9 cellular contexts compared by ENCODE assay signal in the genomic region with DNA sequence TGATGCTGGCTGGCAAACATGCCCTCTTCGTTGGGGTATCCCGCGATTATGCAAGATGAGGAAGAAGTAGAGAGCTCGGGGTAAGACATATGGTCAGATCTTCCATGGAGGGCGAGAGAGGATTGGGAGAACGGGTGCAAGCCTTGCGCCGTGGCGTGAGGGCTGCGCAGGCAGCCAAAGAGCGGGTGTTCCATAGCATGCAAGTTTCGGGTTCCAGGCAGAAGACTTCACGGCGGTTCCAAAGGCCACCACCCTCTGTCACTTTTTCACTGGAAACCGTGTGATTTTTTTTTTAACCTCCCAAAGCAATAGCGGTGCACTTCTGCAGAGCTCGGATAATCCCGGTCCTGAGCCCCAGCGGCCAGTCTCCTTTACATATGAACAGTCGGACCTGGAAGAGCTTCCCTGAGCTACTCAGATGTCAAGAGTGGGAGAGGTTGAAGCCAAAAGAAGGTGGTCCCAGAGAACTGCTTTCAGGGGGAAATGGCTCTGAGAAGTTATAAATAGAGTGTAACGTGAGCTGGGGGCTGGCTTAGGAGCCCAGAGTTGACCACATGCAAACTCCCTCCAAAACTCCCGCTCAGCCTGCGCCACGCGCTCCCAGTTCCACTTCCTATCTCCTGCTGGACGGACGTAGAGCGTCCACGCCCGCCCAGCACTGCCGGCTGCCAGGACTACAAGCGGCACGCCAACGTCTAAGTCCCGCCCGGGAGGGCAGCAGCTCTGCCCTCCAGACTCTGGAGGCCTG. TPM values are rescaled to one million over a fixed set of nuclear protein-coding genes. Genes with fewer than 3 reads are reported as not detected.
DNase-seq lines count a peak whose midpoint lies in the region; ATAC-seq and TF ChIP-seq lines count a peak whose summit lies in the region.
"Had no signal": no experiment of that assay in that cellular context is flagged by ENCODE, and none has a peak within 500 bp of the region (broad histone marks: within the 10 kb centered on the region; RNA-seq: fewer than 3 reads in every experiment).

MEOX2 (minus strand) TSS at position 475 of the 748 bp plus-strand sequence; CDS start at position 194, 281 bp downstream.

- H3K36me3 ChIP-seq in SK-N-MC (ENCODE audit: insufficient read depth, low read length) = no peaks in the 10 kb centered on the region

- H3K27me3 Mint-ChIP-seq in osteocyte (ENCODE audit: unreplicated experiment) = peaks cover 6% of the 10 kb centered on the region

- no peak within 1 kb of the TSS for H3K9ac ChIP-seq in SK-N-MC (ENCODE audit: insufficient read length)

- intact Hi-C loops in Right ventricle myocardium inferior (cut with DNase I) = loop anchor here (2.0 to 5.0 kb wide), 5 partner anchors 36 to 384 kb away; no protein-coding TSS in a partner anchor

- H3K4me3 ChIP-seq in SK-N-MC = peak within 1 kb of the TSS; percentile 81

- no peak for TF ChIP-seq CTCF in osteocyte (IDR thresholded peaks at IDR 0.05)

- H3K4me1 Mint-ChIP-seq in osteocyte (ENCODE audit: unreplicated experiment) = peaks cover 36% of the 10 kb centered on the region

- in situ Hi-C loops in Caki2 (cut with HindIII; ENCODE audit: low pct_unique_long_range_greater_than_20kb, low sequenced_read_pairs) = no loop called here
- in situ Hi-C loops in ACHN (cut with HindIII; ENCODE audit: low pct_ligation_motif_present, low pct_unique_long_range_greater_than_20kb, low sequenced_read_pairs) = no loop called here

- peak within 1 kb of the TSS; percentile 89 for H3K4me3 Mint-ChIP-seq in osteocyte (ENCODE audit: unreplicated experiment)

- H3K36me3 Mint-ChIP-seq in osteocyte (ENCODE audit: unreplicated experiment) = peaks cover 4% of the 10 kb centered on the region

- no peaks in the 10 kb centered on the region for H3K9me3 ChIP-seq in SK-N-MC (ENCODE audit: low read depth, low read length)

- H3K27ac ChIP-seq in SK-N-MC = no peak within 1 kb of the TSS

- ATAC-seq in Right ventricle myocardium inferior (peak; percentile 93), GM21528 (IDR thresholded peaks at IDR 0.05; ENCODE audit: low FRiP score, unreplicated experiment) (no peak), GM21576 (IDR thresholded peaks at IDR 0.05; ENCODE audit: unreplicated experiment) (no peak), HG03045 (IDR thresholded peaks at IDR 0.05; ENCODE audit: unreplicated experiment) (no peak)

- peak within 1 kb of the TSS; percentile 94 for H3K27ac Mint-ChIP-seq in osteocyte (ENCODE audit: unreplicated experiment)

- peak; percentile 21 for DNase-seq in Caki2 (ENCODE audit: low read depth)
- DNase-seq in SK-N-MC (ENCODE audit: low read depth, low spot score) = no peak
- DNase-seq in Right ventricle myocardium inferior (ENCODE audit: missing footprints) = peak; percentile 85
- DNase-seq in osteocyte (ENCODE audit: extremely low spot score, unreplicated experiment) = peak; percentile 92
- DNase-seq in ACHN = no peak
- DNase-seq: NCI-H1930 had no signal

- H3K9me3 Mint-ChIP-seq in osteocyte (ENCODE audit: unreplicated experiment) = no peaks in the 10 kb centered on the region

RNA-seq across cellular contexts. Expression of gene MEOX2, which starts in this region (rescaled TPM):
- total RNA-seq in Caki2 (2014; rRNA removed; shearing (Covaris generic); ENCODE audit: low replicate concordance) = not detected in 2 replicates
- total RNA-seq in Right ventricle myocardium inferior (9.0 TPM), osteocyte (24.5 and 24.8 TPM in 2 replicates)

Comparison
In these comparisons a context has a peak if more than half of its experiments do, and no peak if none do; other contexts are left out.
1. RNA of gene MEOX2 (total RNA-seq): 24.5 to 24.8 TPM in osteocyte and 9.0 TPM in Right ventricle myocardium inferior (single experiment); not detected in Caki2; every median in the first group is over 10 times any median in the second.
2. Peak in DNase-seq in Caki2; RNA of the gene not detected or under 1 TPM.
3. DNase-seq: peak in Right ventricle myocardium inferior (single experiment) and osteocyte (single experiment); none in SK-N-MC (single experiment) and ACHN (single experiment).